ENCODE assay signal across 9 cellular contexts in genomic region chr4:102598759-102599379, GRCh38.
DNase-seq lines count a peak whose midpoint lies in the region; ATAC-seq and TF ChIP-seq lines count a peak whose summit lies in the region.
"Had no signal": no experiment of that assay in that cellular context is flagged by ENCODE, and none has a peak within 500 bp of the region (broad histone marks: within the 10 kb centered on the region; RNA-seq: fewer than 3 reads in every experiment).

No MANE protein-coding gene starts in this region.

- H3K4me3 ChIP-seq in right cardiac atrium (ENCODE audit: low read length), result no peak overlapping the region

- intact Hi-C loops in right cardiac atrium (cut with DNase I), result no loop called here

- POLR2A ChIA-PET in RWPE1 (lab: Yijun Ruan, JAX; ENCODE audit: low non-redundant PET), result no interaction called here

- CTCF ChIA-PET in RWPE1 (lab: Yijun Ruan, JAX), result no interaction called here

- no peak for TF ChIP-seq CTCF in RWPE1 (conservative IDR thresholded peaks at IDR 0.05; ENCODE audit: low read depth)

- H3K27me3 ChIP-seq in right cardiac atrium (ENCODE audit: control insufficient read depth, insufficient read depth), result no peaks in the 10 kb centered on the region

- H3K4me1 ChIP-seq in right cardiac atrium (ENCODE audit: control insufficient read depth, insufficient read depth, low read length), result no peaks in the 10 kb centered on the region

- no peak overlapping the region for H3K27ac ChIP-seq in RWPE1
- no peak overlapping the region for H3K27ac ChIP-seq in right cardiac atrium (ENCODE audit: low read length)

- peak; percentile 73 for DNase-seq in iris pigment epithelial cell (ENCODE audit: low read depth)
- DNase-seq in RWPE1 (ENCODE audit: low spot score), result no peak
- no peak for DNase-seq in islet precursor cell
- no peak for DNase-seq in hippocampal formation (lab: John Stamatoyannopoulos, UW)
- no peak for DNase-seq in right cardiac atrium
- DNase-seq: KG1 had no signal

- 79% methylated on average over 6 of the region's 6 CpGs for WGBS in right cardiac atrium

- no peaks in the 10 kb centered on the region for H3K9me3 ChIP-seq in right cardiac atrium (ENCODE audit: control insufficient read depth, low read length)

- ATAC-seq in GM18498 (IDR thresholded peaks at IDR 0.05; ENCODE audit: unreplicated experiment) (peak; percentile 51), GM21381 (IDR thresholded peaks at IDR 0.05; ENCODE audit: unreplicated experiment) (peak; percentile 45), HG03432 (IDR thresholded peaks at IDR 0.05; ENCODE audit: unreplicated experiment) (peak; percentile 53), right cardiac atrium (no peak)

Comparison
In these comparisons a context has a peak if more than half of its experiments do, and no peak if none do; other contexts are left out.
1. ATAC-seq: peak in GM18498 (single experiment), GM21381 (single experiment) and HG03432 (single experiment); none in right cardiac atrium (0 of 2).